Comparison of ENCODE assay signal across 20 cellular contexts in the genomic region with DNA sequence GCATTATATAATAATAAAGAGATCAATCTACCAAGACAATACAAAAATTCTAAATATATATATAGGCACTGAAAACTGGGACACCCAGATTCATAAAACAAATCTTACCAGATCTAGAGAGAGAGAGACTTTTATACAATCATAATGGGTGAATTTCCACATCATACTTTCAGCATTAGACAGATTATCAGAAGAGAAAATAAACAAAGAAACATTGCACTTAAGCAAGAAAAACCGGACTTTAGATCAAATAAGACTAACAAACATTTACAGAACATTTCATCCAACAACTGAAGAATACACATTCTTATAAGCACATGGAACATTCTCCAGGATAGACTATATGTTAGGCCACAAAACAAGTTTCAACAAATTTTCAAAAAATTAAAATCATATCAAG.
DNase-seq lines count a peak whose midpoint lies in the region; ATAC-seq, FAIRE-seq and TF ChIP-seq lines count a peak whose summit lies in the region.
"Had no signal": no experiment of that assay in that cellular context is flagged by ENCODE, and none has a peak within 500 bp of the region (broad histone marks: within the 10 kb centered on the region; RNA-seq: fewer than 3 reads in every experiment).

No MANE protein-coding gene starts in this region.

- no peak for TF ChIP-seq RAD21 in A549 (conservative IDR thresholded peaks at IDR 0.05 in 1 of 2, IDR thresholded peaks at IDR 0.05 in 1 of 2)

- 26% methylated on average over 1 of the region's 1 CpG for WGBS in A549 (ENCODE audit: missing lambda C conversion rate)
- 16 to 27% methylated on average over 1 of the region's 1 CpG for WGBS in body of pancreas, 2 donors

- no peak for DNase-seq in A549 (ENCODE audit: low read depth in 1 of 2, low spot score in 1 of 2)
- no peak for DNase-seq in GM19239 (ENCODE audit: insufficient read length, low spot score)
- DNase-seq in left lobe of liver (ENCODE audit: low spot score) = no peak
- no peak for DNase-seq in activated CD8-positive, alpha-beta memory T cell treated with anti-CD3 and anti-CD28 coated beads, Interleukin-2, amount 10 ng/mL, durations not matched to agents 7 days and 5 days
- no peak for DNase-seq in body of pancreas
- no peak for DNase-seq in naive thymus-derived CD4-positive, alpha-beta T cell
- DNase-seq in activated CD4-positive, CD25-positive, alpha-beta regulatory T cell treated with anti-CD3 and anti-CD28 coated beads, Interleukin-2, amount 50 U/mL, for 72 hours = no peak
- DNase-seq: ACHN, DMS79, GF-D8, MM.1S, NCI-H1092 treated with DMSO at 0.1 percent for 48 hours, NCI-H2081 treated with DMSO at 0.1 percent for 48 hours, NCI-H510A, NCI-H82 had no signal

- POLR2A ChIA-PET in A549 (lab: Yijun Ruan, JAX) = no interaction called here
- POLR2A ChIA-PET in naive thymus-derived CD4-positive, alpha-beta T cell (lab: Charles Lee) = no interaction called here

- CTCF ChIA-PET in A549 (lab: Yijun Ruan, JAX) = no interaction called here
- CTCF ChIA-PET in activated CD8-positive, alpha-beta memory T cell treated with anti-CD3 and anti-CD28 coated beads, Interleukin-2, amount 10 ng/mL, durations not matched to agents 7 days and 5 days (lab: Charles Lee) = no interaction called here
- CTCF ChIA-PET in naive thymus-derived CD4-positive, alpha-beta T cell (lab: Charles Lee) = no interaction called here

- H3K36me3 ChIP-seq in body of pancreas (replicated peaks in 1 of 2; ENCODE audit: insufficient read depth in 1 of 2, low read depth in 2 of 2) = no peaks in the 10 kb centered on the region
- peaks cover 0 to 17% (median 0%) of the 10 kb centered on the region in 3 experiments for H3K36me3 ChIP-seq in naive thymus-derived CD4-positive, alpha-beta T cell (ENCODE audit: control insufficient read depth in 2 of 3, insufficient read depth in 3 of 3, low read length in 3 of 3)

- H3K9me3 Mint-ChIP-seq in activated CD8-positive, alpha-beta memory T cell treated with anti-CD3 and anti-CD28 coated beads, Interleukin-2, amount 10 ng/mL, durations not matched to agents 7 days and 5 days (ENCODE audit: low read depth) = peaks cover 13% of the 10 kb centered on the region
- peaks cover 6 to 81% (median 41%) of the 10 kb centered on the region in 11 donors for H3K9me3 Mint-ChIP-seq in naive thymus-derived CD4-positive, alpha-beta T cell

- ATAC-seq in A549 = no peak
- peak; percentile 62 for ATAC-seq in left lobe of liver
- no peak for ATAC-seq in activated CD8-positive, alpha-beta memory T cell treated with anti-CD3 and anti-CD28 coated beads, Interleukin-2, amount 10 ng/mL, durations not matched to agents 7 days and 5 days
- no peak for ATAC-seq in body of pancreas
- no peak for ATAC-seq in naive thymus-derived CD4-positive, alpha-beta T cell
- ATAC-seq: HCT116 had no signal

- H3K4me1 ChIP-seq in A549 = no peaks in the 10 kb centered on the region
- H3K4me1 ChIP-seq in body of pancreas = peaks cover 26% of the 10 kb centered on the region
- H3K4me1 ChIP-seq in naive thymus-derived CD4-positive, alpha-beta T cell (ENCODE audit: control insufficient read depth in 2 of 2, insufficient read depth in 2 of 2, low read length in 2 of 2) = no peaks in the 10 kb centered on the region

- TF ChIP-seq CTCF in A549 (IDR thresholded peaks at IDR 0.05) = no peak
- no peak for TF ChIP-seq CTCF in VCaP (conservative IDR thresholded peaks at IDR 0.05)
- TF ChIP-seq CTCF in body of pancreas (IDR thresholded peaks at IDR 0.05) = no peak

- TF ChIP-seq EP300 in A549 (IDR thresholded peaks at IDR 0.05) = no peak

- TF ChIP-seq POLR2A in A549 (IDR thresholded peaks at IDR 0.05; ENCODE audit: low read length) (no peak), body of pancreas (IDR thresholded peaks at IDR 0.05) (no peak)

- H3K4me3 ChIP-seq in A549 = no peak overlapping the region
- no peak overlapping the region for H3K4me3 ChIP-seq in body of pancreas
- no peak overlapping the region for H3K4me3 ChIP-seq in naive thymus-derived CD4-positive, alpha-beta T cell (ENCODE audit: low read length)

- H3K9me3 ChIP-seq in A549 (0 out of 3 replicates have a peak, but pooled peaks cover 3% of the 10 kb centered on the region), body of pancreas (peaks cover 0 to 6% (median 0%) of the 10 kb centered on the region in 3 donors)
- peaks cover 0 to 21% (median 4%) of the 10 kb centered on the region in 3 experiments for H3K9me3 ChIP-seq in naive thymus-derived CD4-positive, alpha-beta T cell (ENCODE audit: control insufficient read depth in 2 of 3, low read length in 3 of 3)

- intact Hi-C loops in body of pancreas (cut with DNase I) = no loop called here
- intact Hi-C loops in naive thymus-derived CD4-positive, alpha-beta T cell (cut with micrococcal nuclease) = no loop called here

- no peak overlapping the region for H3K4me3 Mint-ChIP-seq in activated CD8-positive, alpha-beta memory T cell treated with anti-CD3 and anti-CD28 coated beads, Interleukin-2, amount 10 ng/mL, durations not matched to agents 7 days and 5 days
- no peak overlapping the region for H3K4me3 Mint-ChIP-seq in naive thymus-derived CD4-positive, alpha-beta T cell

- no peaks in the 10 kb centered on the region for H3K27me3 ChIP-seq in body of pancreas
- H3K27me3 ChIP-seq in naive thymus-derived CD4-positive, alpha-beta T cell (ENCODE audit: control insufficient read depth in 2 of 2, insufficient read depth in 2 of 2, low read length in 2 of 2) = no peaks in the 10 kb centered on the region

- FAIRE-seq in A549 (lab: Jason Lieb, UNC) = no peak
- FAIRE-seq in GM19239 (lab: Jason Lieb, UNC) = peak; percentile 33
- FAIRE-seq: GM12891, GM18507 had no signal

- no peak overlapping the region for H3K27ac Mint-ChIP-seq in activated CD8-positive, alpha-beta memory T cell treated with anti-CD3 and anti-CD28 coated beads, Interleukin-2, amount 10 ng/mL, durations not matched to agents 7 days and 5 days
- H3K27ac Mint-ChIP-seq in naive thymus-derived CD4-positive, alpha-beta T cell = peak overlapping the region in 2 of 9 donors; percentile 28 to 29

- no peaks in the 10 kb centered on the region for H3K4me1 Mint-ChIP-seq in activated CD8-positive, alpha-beta memory T cell treated with anti-CD3 and anti-CD28 coated beads, Interleukin-2, amount 10 ng/mL, durations not matched to agents 7 days and 5 days
- peaks cover 0 to 17% (median 4%) of the 10 kb centered on the region in 7 donors for H3K4me1 Mint-ChIP-seq in naive thymus-derived CD4-positive, alpha-beta T cell

- H3K4me2 ChIP-seq in A549 = 0 out of 3 replicates have a peak overlapping the region, but pooled peaks have one; percentile 7
- H3K4me2 ChIP-seq: KMS-11 had no signal

- peaks cover 26% of the 10 kb centered on the region for H3K36me3 Mint-ChIP-seq in activated CD8-positive, alpha-beta memory T cell treated with anti-CD3 and anti-CD28 coated beads, Interleukin-2, amount 10 ng/mL, durations not matched to agents 7 days and 5 days
- peaks cover 23 to 82% (median 75%) of the 10 kb centered on the region in 5 donors for H3K36me3 Mint-ChIP-seq in naive thymus-derived CD4-positive, alpha-beta T cell

- no peak overlapping the region for H3K27ac ChIP-seq in A549
- peak overlapping the region; percentile 85 for H3K27ac ChIP-seq in VCaP
- no peak overlapping the region for H3K27ac ChIP-seq in body of pancreas
- no peak overlapping the region for H3K27ac ChIP-seq in naive thymus-derived CD4-positive, alpha-beta T cell (ENCODE audit: low read depth, low read length)
- H3K27ac ChIP-seq: KMS-11 had no signal

- no peaks in the 10 kb centered on the region for H3K27me3 Mint-ChIP-seq in activated CD8-positive, alpha-beta memory T cell treated with anti-CD3 and anti-CD28 coated beads, Interleukin-2, amount 10 ng/mL, durations not matched to agents 7 days and 5 days
- no peaks in the 10 kb centered on the region for H3K27me3 Mint-ChIP-seq in naive thymus-derived CD4-positive, alpha-beta T cell

TF ChIP-seq in A549, 52 proteins besides CTCF, POLR2A, EP300 and RAD21:
- TF ChIP-seq RNF2 (IDR thresholded peaks at IDR 0.05; ENCODE audit: borderline replicate concordance, low read depth) = no peak
- TF ChIP-seq CHD2 (IDR thresholded peaks at IDR 0.05; ENCODE audit: low read length, partially characterized antibody) = no peak
- no peak for TF ChIP-seq SMC3 (IDR thresholded peaks at IDR 0.05)
- TF ChIP-seq NR3C1 (IDR thresholded peaks at IDR 0.05) = no peak
- TF ChIP-seq, protein P1, sequence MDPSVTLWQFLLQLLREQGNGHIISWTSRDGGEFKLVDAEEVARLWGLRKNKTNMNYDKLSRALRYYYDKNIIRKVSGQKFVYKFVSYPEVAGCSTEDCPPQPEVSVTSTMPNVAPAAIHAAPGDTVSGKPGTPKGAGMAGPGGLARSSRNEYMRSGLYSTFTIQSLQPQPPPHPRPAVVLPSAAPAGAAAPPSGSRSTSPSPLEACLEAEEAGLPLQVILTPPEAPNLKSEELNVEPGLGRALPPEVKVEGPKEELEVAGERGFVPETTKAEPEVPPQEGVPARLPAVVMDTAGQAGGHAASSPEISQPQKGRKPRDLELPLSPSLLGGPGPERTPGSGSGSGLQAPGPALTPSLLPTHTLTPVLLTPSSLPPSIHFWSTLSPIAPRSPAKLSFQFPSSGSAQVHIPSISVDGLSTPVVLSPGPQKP (IDR thresholded peaks at IDR 0.05; ENCODE audit: low read depth, low read length) = no peak
- TF ChIP-seq KDM1A (IDR thresholded peaks at IDR 0.05; ENCODE audit: low read depth) = no peak
